Comparison of ENCODE assay signal across 28 cellular contexts in genomic region chr1:65910432-65910831, GRCh38.
"Had no signal": no experiment of that assay in that cellular context is flagged by ENCODE, and none has a peak within 500 bp of the region (broad histone marks: within the 10 kb centered on the region; RNA-seq: fewer than 3 reads in every experiment).

No MANE protein-coding gene starts in this region.

- H3K27me3 ChIP-seq: ascending aorta, cardiac muscle cell had no signal

- H3K27ac ChIP-seq: ascending aorta, cardiac muscle cell, SJCRH30, SK-N-MC, WERI-Rb-1 had no signal

- H3K4me1 Mint-ChIP-seq: activated CD4-positive, alpha-beta T cell treated with anti-CD3 and anti-CD28 coated beads, Interleukin-2, amount 10 ng/mL, durations not matched to agents 24 days and 14 days; activated naive CD4-positive, alpha-beta T cell treated with anti-CD3 and anti-CD28 coated beads, Interleukin-2, amount 50 U/mL, for 24 hours; activated naive CD8-positive, alpha-beta T cell treated with anti-CD3 and anti-CD28 coated beads, Interleukin-2, amount 10 ng/mL, durations not matched to agents 7 days and 5 days; activated T-helper 17 cell treated with anti-CD3 and anti-CD28 coated beads, Interleukin-2, amount 50 U/mL, for 72 hours had no signal

- H3K36me3 ChIP-seq: ascending aorta, cardiac muscle cell, SJCRH30, WERI-Rb-1 had no signal

- H3K4me3 Mint-ChIP-seq: activated CD4-positive, alpha-beta T cell treated with anti-CD3 and anti-CD28 coated beads, Interleukin-2, amount 10 ng/mL, durations not matched to agents 24 days and 14 days; activated CD8-positive, alpha-beta T cell treated with anti-CD3 and anti-CD28 coated beads for 36 hours; activated naive CD4-positive, alpha-beta T cell treated with anti-CD3 and anti-CD28 coated beads, Interleukin-2, amount 50 U/mL, for 24 hours; activated naive CD8-positive, alpha-beta T cell treated with anti-CD3 and anti-CD28 coated beads, Interleukin-2, amount 10 ng/mL, durations not matched to agents 7 days and 5 days; activated T-cell treated with anti-CD3 and anti-CD28 coated beads, Interleukin-2, amount 50 U/mL, for 72 hours; activated T-helper 17 cell treated with anti-CD3 and anti-CD28 coated beads, Interleukin-2, amount 50 U/mL, for 72 hours had no signal

- H3K4me1 ChIP-seq: ascending aorta, SJCRH30 had no signal

- H3K9me3 ChIP-seq: ascending aorta, SJCRH30 had no signal

- H3K9me3 Mint-ChIP-seq: activated CD4-positive, alpha-beta T cell treated with anti-CD3 and anti-CD28 coated beads, Interleukin-2, amount 10 ng/mL, durations not matched to agents 24 days and 14 days; activated CD8-positive, alpha-beta T cell treated with anti-CD3 and anti-CD28 coated beads for 36 hours; activated naive CD4-positive, alpha-beta T cell treated with anti-CD3 and anti-CD28 coated beads, Interleukin-2, amount 50 U/mL, for 24 hours; activated naive CD8-positive, alpha-beta T cell treated with anti-CD3 and anti-CD28 coated beads, Interleukin-2, amount 10 ng/mL, durations not matched to agents 7 days and 5 days; activated T-cell treated with anti-CD3 and anti-CD28 coated beads, Interleukin-2, amount 50 U/mL, for 72 hours; activated T-helper 17 cell treated with anti-CD3 and anti-CD28 coated beads, Interleukin-2, amount 50 U/mL, for 72 hours had no signal

- H3K27ac Mint-ChIP-seq: activated CD4-positive, alpha-beta T cell treated with anti-CD3 and anti-CD28 coated beads, Interleukin-2, amount 10 ng/mL, durations not matched to agents 24 days and 14 days; activated CD8-positive, alpha-beta T cell treated with anti-CD3 and anti-CD28 coated beads for 36 hours; activated naive CD8-positive, alpha-beta T cell treated with anti-CD3 and anti-CD28 coated beads, Interleukin-2, amount 10 ng/mL, durations not matched to agents 7 days and 5 days; activated T-helper 17 cell treated with anti-CD3 and anti-CD28 coated beads, Interleukin-2, amount 50 U/mL, for 72 hours had no signal

- DNase-seq: activated CD4-positive, alpha-beta T cell treated with anti-CD3 and anti-CD28 coated beads, Interleukin-2, amount 10 ng/mL, durations not matched to agents 24 days and 14 days; activated CD4-positive, alpha-beta T cell treated with anti-CD3 and anti-CD28 coated beads, Interleukin-2, amount 50 U/mL, for 4 hours; activated CD8-positive, alpha-beta T cell treated with anti-CD3 and anti-CD28 coated beads for 36 hours; activated gamma-delta T cell; activated naive CD4-positive, alpha-beta T cell treated with Interleukin-2 at 50 U/mL for 16 hours; activated naive CD8-positive, alpha-beta T cell treated with anti-CD3 and anti-CD28 coated beads, Interleukin-2, amount 10 ng/mL, durations not matched to agents 7 days and 5 days; activated T-cell treated with anti-CD3 and anti-CD28 coated beads, Interleukin-2, amount 50 U/mL, for 1 hour; activated T-cell treated with anti-CD3 and anti-CD28 coated beads, Interleukin-2, amount 50 U/mL, for 72 hours; amygdala; NCI-H1105; NCI-H1417 treated with DMSO at 0.1 percent for 48 hours; NCI-H187 treated with DMSO at 0.1 percent for 48 hours; NCI-H2081 treated with DMSO at 0.1 percent for 48 hours; NCI-H226; NCI-H446 treated with DMSO at 0.1 percent for 48 hours; NCI-H524; NCI-H69; NCI-H82; SHP77; SJCRH30; T1000; WERI-Rb-1 had no signal

- H3K36me3 Mint-ChIP-seq: activated naive CD4-positive, alpha-beta T cell treated with anti-CD3 and anti-CD28 coated beads, Interleukin-2, amount 50 U/mL, for 24 hours; activated naive CD8-positive, alpha-beta T cell treated with anti-CD3 and anti-CD28 coated beads, Interleukin-2, amount 10 ng/mL, durations not matched to agents 7 days and 5 days had no signal

- ATAC-seq: activated CD8-positive, alpha-beta T cell treated with anti-CD3 and anti-CD28 coated beads for 36 hours; activated T-cell treated with anti-CD3 and anti-CD28 coated beads, Interleukin-2, amount 50 U/mL, for 72 hours; activated T-helper 17 cell treated with anti-CD3 and anti-CD28 coated beads, Interleukin-2, amount 50 U/mL, for 72 hours; Panc1 had no signal

- H3K4me3 ChIP-seq: ascending aorta, cardiac muscle cell, SJCRH30, SK-N-MC had no signal
